Comparison of ENCODE assay signal across 2 cellular contexts in genomic region chr17:81424613-81425017, GRCh38.
TF ChIP-seq lines count a peak whose summit lies in the region.

No MANE protein-coding gene starts in this region.

TF ChIP-seq in HEK293, 187 proteins besides CTCF, POLR2A, EP300 and RAD21 (continued from another document and continues in another):
- no peak for TF ChIP-seq ZNF549 (tag by site-specific recombination; IDR thresholded peaks at IDR 0.05)
- no peak; the same call in 1 of the 2 replicates for TF ChIP-seq ZNF658 (tag by site-specific recombination; IDR thresholded peaks at IDR 0.05)
- no peak for TF ChIP-seq ZNF501 (tag by site-specific recombination; IDR thresholded peaks at IDR 0.05)
- TF ChIP-seq PRDM6 (tag by site-specific recombination; IDR thresholded peaks at IDR 0.05) = no peak
- no peak for TF ChIP-seq ZNF600 (tag by site-specific recombination; IDR thresholded peaks at IDR 0.05)
- no peak for TF ChIP-seq WT1 (tag by site-specific recombination; IDR thresholded peaks at IDR 0.05)
- TF ChIP-seq ZNF335 (tag by site-specific recombination; conservative IDR thresholded peaks at IDR 0.05) = no peak
- no peak for TF ChIP-seq ZNF19 (tag by site-specific recombination; IDR thresholded peaks at IDR 0.05; ENCODE audit: low read depth)
- TF ChIP-seq ZSCAN4 (tag by site-specific recombination; IDR thresholded peaks at IDR 0.05) = no peak
- no peak for TF ChIP-seq KLF17 (tag by site-specific recombination; IDR thresholded peaks at IDR 0.05)
- no peak for TF ChIP-seq ZNF639 (tag by site-specific recombination; IDR thresholded peaks at IDR 0.05)
- TF ChIP-seq, protein P1, sequence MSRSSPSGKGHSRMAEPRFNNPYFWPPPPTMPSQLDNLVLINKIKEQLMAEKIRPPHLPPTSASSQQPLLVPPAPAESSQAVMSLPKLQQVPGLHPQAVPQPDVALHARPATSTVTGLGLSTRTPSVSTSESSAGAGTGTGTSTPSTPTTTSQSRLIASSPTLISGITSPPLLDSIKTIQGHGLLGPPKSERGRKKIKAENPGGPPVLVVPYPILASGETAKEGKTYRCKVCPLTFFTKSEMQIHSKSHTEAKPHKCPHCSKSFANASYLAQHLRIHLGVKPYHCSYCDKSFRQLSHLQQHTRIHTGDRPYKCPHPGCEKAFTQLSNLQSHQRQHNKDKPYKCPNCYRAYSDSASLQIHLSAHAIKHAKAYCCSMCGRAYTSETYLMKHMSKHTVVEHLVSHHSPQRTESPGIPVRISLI (tag by site-specific recombination; IDR thresholded peaks at IDR 0.05) = no peak
- no peak for TF ChIP-seq IKZF3 (tag by site-specific recombination; IDR thresholded peaks at IDR 0.05)
- TF ChIP-seq ZNF677 (tag by site-specific recombination; IDR thresholded peaks at IDR 0.05) = no peak
- TF ChIP-seq OVOL3 (tag by site-specific recombination; IDR thresholded peaks at IDR 0.05) = no peak
- TF ChIP-seq ZFHX2 (tag by site-specific recombination; conservative IDR thresholded peaks at IDR 0.05) = 0 out of 2 replicates have a peak, but pooled peaks have one; percentile 34
- no peak for TF ChIP-seq ZNF416 (tag by site-specific recombination; IDR thresholded peaks at IDR 0.05)
- no peak for TF ChIP-seq ZNF16 (tag by site-specific recombination; IDR thresholded peaks at IDR 0.05; ENCODE audit: low read depth)
- no peak for TF ChIP-seq BCL11A (tag by site-specific recombination; IDR thresholded peaks at IDR 0.05; ENCODE audit: low read depth)
- no peak for TF ChIP-seq ZNF76 (tag by site-specific recombination; IDR thresholded peaks at IDR 0.05; ENCODE audit: borderline replicate concordance, low read depth)
- TF ChIP-seq ZNF747 (tag by site-specific recombination; IDR thresholded peaks at IDR 0.05) = no peak
- TF ChIP-seq MYNN (tag by site-specific recombination; IDR thresholded peaks at IDR 0.05; ENCODE audit: borderline replicate concordance) = no peak
- TF ChIP-seq ZNF426 (tag by site-specific recombination; IDR thresholded peaks at IDR 0.05) = no peak
- peak; percentile 12; the same call in 1 of the 2 replicates for TF ChIP-seq ZNF548 (tag by site-specific recombination; IDR thresholded peaks at IDR 0.05)
- TF ChIP-seq, protein P2, sequence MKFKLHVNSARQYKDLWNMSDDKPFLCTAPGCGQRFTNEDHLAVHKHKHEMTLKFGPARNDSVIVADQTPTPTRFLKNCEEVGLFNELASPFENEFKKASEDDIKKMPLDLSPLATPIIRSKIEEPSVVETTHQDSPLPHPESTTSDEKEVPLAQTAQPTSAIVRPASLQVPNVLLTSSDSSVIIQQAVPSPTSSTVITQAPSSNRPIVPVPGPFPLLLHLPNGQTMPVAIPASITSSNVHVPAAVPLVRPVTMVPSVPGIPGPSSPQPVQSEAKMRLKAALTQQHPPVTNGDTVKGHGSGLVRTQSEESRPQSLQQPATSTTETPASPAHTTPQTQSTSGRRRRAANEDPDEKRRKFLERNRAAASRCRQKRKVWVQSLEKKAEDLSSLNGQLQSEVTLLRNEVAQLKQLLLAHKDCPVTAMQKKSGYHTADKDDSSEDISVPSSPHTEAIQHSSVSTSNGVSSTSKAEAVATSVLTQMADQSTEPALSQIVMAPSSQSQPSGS (tag by site-specific recombination; IDR thresholded peaks at IDR 0.05; ENCODE audit: low read depth) = no peak
- no peak for TF ChIP-seq ZFP3 (tag by site-specific recombination; IDR thresholded peaks at IDR 0.05; ENCODE audit: low read depth)

TF ChIP-seq in K562, 482 proteins besides CTCF, POLR2A, EP300 and RAD21 (continued from another document and continues in another):
- TF ChIP-seq, protein P3, sequence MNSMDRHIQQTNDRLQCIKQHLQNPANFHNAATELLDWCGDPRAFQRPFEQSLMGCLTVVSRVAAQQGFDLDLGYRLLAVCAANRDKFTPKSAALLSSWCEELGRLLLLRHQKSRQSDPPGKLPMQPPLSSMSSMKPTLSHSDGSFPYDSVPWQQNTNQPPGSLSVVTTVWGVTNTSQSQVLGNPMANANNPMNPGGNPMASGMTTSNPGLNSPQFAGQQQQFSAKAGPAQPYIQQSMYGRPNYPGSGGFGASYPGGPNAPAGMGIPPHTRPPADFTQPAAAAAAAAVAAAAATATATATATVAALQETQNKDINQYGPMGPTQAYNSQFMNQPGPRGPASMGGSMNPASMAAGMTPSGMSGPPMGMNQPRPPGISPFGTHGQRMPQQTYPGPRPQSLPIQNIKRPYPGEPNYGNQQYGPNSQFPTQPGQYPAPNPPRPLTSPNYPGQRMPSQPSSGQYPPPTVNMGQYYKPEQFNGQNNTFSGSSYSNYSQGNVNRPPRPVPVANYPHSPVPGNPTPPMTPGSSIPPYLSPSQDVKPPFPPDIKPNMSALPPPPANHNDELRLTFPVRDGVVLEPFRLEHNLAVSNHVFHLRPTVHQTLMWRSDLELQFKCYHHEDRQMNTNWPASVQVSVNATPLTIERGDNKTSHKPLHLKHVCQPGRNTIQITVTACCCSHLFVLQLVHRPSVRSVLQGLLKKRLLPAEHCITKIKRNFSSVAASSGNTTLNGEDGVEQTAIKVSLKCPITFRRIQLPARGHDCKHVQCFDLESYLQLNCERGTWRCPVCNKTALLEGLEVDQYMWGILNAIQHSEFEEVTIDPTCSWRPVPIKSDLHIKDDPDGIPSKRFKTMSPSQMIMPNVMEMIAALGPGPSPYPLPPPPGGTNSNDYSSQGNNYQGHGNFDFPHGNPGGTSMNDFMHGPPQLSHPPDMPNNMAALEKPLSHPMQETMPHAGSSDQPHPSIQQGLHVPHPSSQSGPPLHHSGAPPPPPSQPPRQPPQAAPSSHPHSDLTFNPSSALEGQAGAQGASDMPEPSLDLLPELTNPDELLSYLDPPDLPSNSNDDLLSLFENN (IDR thresholded peaks at IDR 0.05; ENCODE audit: low read depth in 2 of 2, low read length in 2 of 2) = no peak
- TF ChIP-seq THRB (CRISPR knock-in tag; conservative IDR thresholded peaks at IDR 0.05) (0 out of 2 replicates have a peak, but pooled peaks have one; percentile 9), MYC (IDR thresholded peaks at IDR 0.05; ENCODE audit: low read depth, low read length) (no peak), MYC (CRISPR knock-in tag; IDR thresholded peaks at IDR 0.05; ENCODE audit: borderline replicate concordance, low read depth) (no peak), SFPQ (IDR thresholded peaks at IDR 0.05; ENCODE audit: low read depth, low read length) (no peak), OTX1 (CRISPR knock-in tag; IDR thresholded peaks at IDR 0.05) (peak; percentile 73; the same call in 1 of the 2 replicates), SMARCA5 (IDR thresholded peaks at IDR 0.05) (0 out of 2 replicates have a peak, but pooled peaks have one; percentile 11), ZNF57 (CRISPR knock-in tag; IDR thresholded peaks at IDR 0.05) (no peak), TRIM24 (IDR thresholded peaks at IDR 0.05) (0 out of 4 replicates have a peak, but pooled peaks of 1 of the 2 experiments have one; percentile 14), ZBTB1 (CRISPR knock-in tag; IDR thresholded peaks at IDR 0.05; ENCODE audit: borderline replicate concordance, low read depth) (peak; percentile 91; the same call in 1 of the 2 replicates), RCOR1 (IDR thresholded peaks at IDR 0.05; ENCODE audit: borderline replicate concordance in 1 of 2, low read depth in 2 of 2, low read length in 2 of 2) (no peak), YY1 (IDR thresholded peaks at IDR 0.05; ENCODE audit: borderline replicate concordance in 1 of 3, control insufficient read depth in 1 of 3, extremely low read depth in 1 of 3, insufficient read depth in 3 of 3, insufficient read length in 1 of 3, insufficient replicate concordance in 2 of 3, low read depth in 1 of 3, low read length in 2 of 3) (no peak), EHMT2 (IDR thresholded peaks at IDR 0.05) (0 out of 2 replicates have a peak, but pooled peaks have one; percentile 35), ZNF311 (CRISPR knock-in tag; IDR thresholded peaks at IDR 0.05) (no peak), LARP7 (IDR thresholded peaks at IDR 0.05) (0 out of 2 replicates have a peak, but pooled peaks have one; percentile 23), GTF2A2 (tag; IDR thresholded peaks at IDR 0.05) (no peak), ZNF197 (CRISPR knock-in tag; IDR thresholded peaks at IDR 0.05; ENCODE audit: low read depth) (no peak), FOXK2 (conservative IDR thresholded peaks at IDR 0.05 in 1 of 2, IDR thresholded peaks at IDR 0.05 in 1 of 2; ENCODE audit: low read depth in 2 of 2) (no peak), HSF4 (CRISPR knock-in tag; IDR thresholded peaks at IDR 0.05; ENCODE audit: borderline replicate concordance) (no peak), ZSCAN32 (CRISPR knock-in tag; IDR thresholded peaks at IDR 0.05) (no peak), TFAM (CRISPR knock-in tag; conservative IDR thresholded peaks at IDR 0.05) (no peak), PATZ1 (CRISPR knock-in tag; IDR thresholded peaks at IDR 0.05; ENCODE audit: borderline replicate concordance) (no peak), ELF4 (CRISPR knock-in tag; IDR thresholded peaks at IDR 0.05) (peak; percentile 23; the same call in 1 of the 2 replicates), ZNF668 (CRISPR knock-in tag; IDR thresholded peaks at IDR 0.05) (no peak), PCBP2 (IDR thresholded peaks at IDR 0.05; ENCODE audit: low read depth, low read length, poor library complexity, severe bottlenecking) (no peak), HDAC1 (IDR thresholded peaks at IDR 0.05) (0 out of 4 replicates have a peak, but pooled peaks of 1 of the 2 experiments have one; percentile 11), KLF13 (tag; IDR thresholded peaks at IDR 0.05; ENCODE audit: borderline replicate concordance, low read depth) (no peak), ZNF584 (CRISPR knock-in tag; IDR thresholded peaks at IDR 0.05; ENCODE audit: low read depth) (no peak), NFXL1 (CRISPR knock-in tag; IDR thresholded peaks at IDR 0.05) (no peak), TAF1 (IDR thresholded peaks at IDR 0.05; ENCODE audit: control insufficient read depth, extremely low read depth, insufficient read depth, low read length, severe bottlenecking) (no peak)
- TF ChIP-seq, protein P4, sequence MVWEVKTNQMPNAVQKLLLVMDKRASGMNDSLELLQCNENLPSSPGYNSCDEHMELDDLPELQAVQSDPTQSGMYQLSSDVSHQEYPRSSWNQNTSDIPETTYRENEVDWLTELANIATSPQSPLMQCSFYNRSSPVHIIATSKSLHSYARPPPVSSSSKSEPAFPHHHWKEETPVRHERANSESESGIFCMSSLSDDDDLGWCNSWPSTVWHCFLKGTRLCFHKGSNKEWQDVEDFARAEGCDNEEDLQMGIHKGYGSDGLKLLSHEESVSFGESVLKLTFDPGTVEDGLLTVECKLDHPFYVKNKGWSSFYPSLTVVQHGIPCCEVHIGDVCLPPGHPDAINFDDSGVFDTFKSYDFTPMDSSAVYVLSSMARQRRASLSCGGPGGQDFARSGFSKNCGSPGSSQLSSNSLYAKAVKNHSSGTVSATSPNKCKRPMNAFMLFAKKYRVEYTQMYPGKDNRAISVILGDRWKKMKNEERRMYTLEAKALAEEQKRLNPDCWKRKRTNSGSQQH (CRISPR knock-in tag; IDR thresholded peaks at IDR 0.05) = peak; percentile 74; the same call in 1 of the 2 replicates
